Comparison of ENCODE assay signal across 22 cellular contexts in the genomic region with DNA sequence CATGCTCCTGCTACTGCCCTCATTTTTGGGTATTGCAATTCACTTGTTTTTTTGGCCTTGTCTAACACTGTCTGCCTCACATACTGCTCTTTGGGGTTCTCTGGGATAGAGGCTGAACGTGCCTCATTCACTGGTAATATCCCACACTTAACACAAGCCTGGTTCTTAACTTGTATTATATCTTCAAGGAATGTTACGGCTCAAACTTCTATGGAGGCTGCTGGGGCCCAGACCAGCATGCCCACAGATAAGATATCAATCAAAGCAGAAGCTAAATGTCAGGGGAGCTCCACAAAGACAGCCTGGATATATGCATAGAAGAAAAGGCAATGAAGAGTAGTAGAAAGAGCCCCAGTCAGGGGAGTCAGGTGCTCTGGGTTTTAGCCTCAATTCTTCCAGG.
A peak's percentile ranks its signal among the peaks of the same experiment; 100 is the strongest.
DNase-seq lines count a peak whose midpoint lies in the region; ATAC-seq and TF ChIP-seq lines count a peak whose summit lies in the region.
"Had no signal": no experiment of that assay in that cellular context is flagged by ENCODE, and none has a peak within 500 bp of the region (broad histone marks: within the 10 kb centered on the region; RNA-seq: fewer than 3 reads in every experiment).

No MANE protein-coding gene starts in this region.

- no peak for ATAC-seq in HG03520 (IDR thresholded peaks at IDR 0.05; ENCODE audit: unreplicated experiment)
- ATAC-seq in GM18498 (IDR thresholded peaks at IDR 0.05; ENCODE audit: unreplicated experiment), result no peak
- ATAC-seq: A549, GM12878 had no signal

- no peak overlapping the region for H3K18ac ChIP-seq in mesendoderm (ENCODE audit: low read length)

- H2BK120ac ChIP-seq in mesendoderm (ENCODE audit: low read depth, low read length), result no peak overlapping the region

- no peaks in the 10 kb centered on the region for H3K79me1 ChIP-seq in mesendoderm (ENCODE audit: low read length)

- no peaks in the 10 kb centered on the region for H3K4me1 ChIP-seq in HEK293 (ENCODE audit: control insufficient read depth, insufficient read depth, low read length)
- H3K4me1 ChIP-seq in mesendoderm (ENCODE audit: control insufficient read depth, low read depth, low read length), result peaks cover 7% of the 10 kb centered on the region
- H3K4me1 ChIP-seq: A549, BE2C had no signal

- no peaks in the 10 kb centered on the region for H3K27me3 ChIP-seq in WERI-Rb-1 (ENCODE audit: insufficient read depth, low read depth, severe bottlenecking)
- no peaks in the 10 kb centered on the region for H3K27me3 ChIP-seq in mesendoderm (ENCODE audit: insufficient read depth, low read length, poor library complexity)
- H3K27me3 ChIP-seq: BE2C; BLaER1 treated with 17β-estradiol and CSF1 and Interleukin-3, amounts not matched to agents 10 nM and 100 nM had no signal

- TF ChIP-seq CTCF in HEK293 (tag by site-specific recombination; IDR thresholded peaks at IDR 0.05) (no peak), WERI-Rb-1 (IDR thresholded peaks at IDR 0.05; ENCODE audit: low read depth, low read length) (no peak)

- no peaks in the 10 kb centered on the region for H3K36me3 ChIP-seq in HEK293 (ENCODE audit: control insufficient read depth in 2 of 2, insufficient read depth in 1 of 2, low read length in 2 of 2)
- no peaks in the 10 kb centered on the region for H3K36me3 ChIP-seq in WERI-Rb-1
- H3K36me3 ChIP-seq in mesendoderm (ENCODE audit: control insufficient read depth, insufficient read depth, low read length), result no peaks in the 10 kb centered on the region
- H3K36me3 ChIP-seq: BE2C; BLaER1 treated with 17β-estradiol and CSF1 and Interleukin-3, amounts not matched to agents 10 nM and 100 nM; HAP-1 had no signal

- no peak overlapping the region for H3K4me3 ChIP-seq in HEK293 (ENCODE audit: low read depth, low read length)
- no peak overlapping the region for H3K4me3 ChIP-seq in WERI-Rb-1 (ENCODE audit: low read depth, low read length)
- H3K4me3 ChIP-seq in mesendoderm (ENCODE audit: low read length), result no peak overlapping the region
- H3K4me3 ChIP-seq: A549; BLaER1 treated with 17β-estradiol and CSF1 and Interleukin-3, amounts not matched to agents 10 nM and 100 nM; GM12878; GM23338; HAP-1 had no signal

- no peak overlapping the region for H4K8ac ChIP-seq in mesendoderm (ENCODE audit: low read depth, low read length)

- no peak overlapping the region for H2BK5ac ChIP-seq in mesendoderm (ENCODE audit: low read length)

- H3K9ac ChIP-seq in mesendoderm (ENCODE audit: low read length), result no peak overlapping the region
- H3K9ac ChIP-seq: BLaER1 treated with 17β-estradiol and CSF1 and Interleukin-3, amounts not matched to agents 10 nM and 100 nM had no signal

- DNase-seq in WERI-Rb-1 (no peak), mesendoderm (peak; percentile 21), kidney tubule cell (ENCODE audit: low spot score) (no peak)
- DNase-seq in effector CD8-positive, alpha-beta T cell (lab: John Stamatoyannopoulos, UW), result no peak
- DNase-seq: 8988T; ACHN; AML-193; BE2C; CD4-positive, alpha-beta T cell; CD8-positive, alpha-beta memory T cell; DMS 273 treated with DMSO at 0.1 percent for 48 hours; DMS79; EL; GDM1 had no signal

- H2BK15ac ChIP-seq in mesendoderm (replicated peaks; ENCODE audit: low read depth), result no peak overlapping the region

- CTCF ChIA-PET in HEK293 (lab: Yijun Ruan, JAX), result interaction anchor here (0.6 kb wide), 1 partner anchor 173 kb away, joined by 3 read pairs; no protein-coding TSS in a partner anchor

- H2AK5ac ChIP-seq in mesendoderm (ENCODE audit: low read length), result no peak overlapping the region

- no CpG with 5 or more reads among the region's 2 CpGs for WGBS in mesendoderm (ENCODE audit: extremely low coverage, insufficient coverage, low lambda C conversion rate)

- H3K27ac ChIP-seq in HEK293 (ENCODE audit: extremely low read depth, low read depth, low read length), result no peak overlapping the region
- peak overlapping the region; percentile 64 for H3K27ac ChIP-seq in WERI-Rb-1
- H3K27ac ChIP-seq in mesendoderm (ENCODE audit: low read depth, low read length), result no peak overlapping the region
- H3K27ac ChIP-seq: A549; BLaER1 treated with 17β-estradiol and CSF1 and Interleukin-3, amounts not matched to agents 10 nM and 100 nM had no signal

- POLR2A ChIA-PET in HEK293 (lab: Yijun Ruan, JAX), result no interaction called here

- no peak overlapping the region for H3K4ac ChIP-seq in mesendoderm (ENCODE audit: low read depth, low read length)

- H3K79me2 ChIP-seq in mesendoderm (ENCODE audit: control insufficient read depth, insufficient read depth, low read length), result no peaks in the 10 kb centered on the region

- H4K5ac ChIP-seq in mesendoderm (ENCODE audit: low read length), result no peak overlapping the region

- H3K9me3 ChIP-seq in HEK293 (ENCODE audit: control insufficient read depth, insufficient read depth, low read depth, low read length) (no peaks in the 10 kb centered on the region), WERI-Rb-1 (ENCODE audit: severe bottlenecking) (no peaks in the 10 kb centered on the region)
- H3K9me3 ChIP-seq: A549, BE2C, HAP-1 had no signal

- no peak overlapping the region for H3K56ac ChIP-seq in mesendoderm (ENCODE audit: low read length)

- H3K4me2 ChIP-seq in mesendoderm (ENCODE audit: low read length), result no peak overlapping the region
- H3K4me2 ChIP-seq: A549; BLaER1 treated with 17β-estradiol and CSF1 and Interleukin-3, amounts not matched to agents 10 nM and 100 nM; GM23338 had no signal

- H3K23ac ChIP-seq in mesendoderm (ENCODE audit: low read length), result no peak overlapping the region

TF ChIP-seq in HEK293, 187 proteins besides CTCF, POLR2A, EP300 and RAD21:
- peak; percentile 65 for TF ChIP-seq ZFP3 (tag by site-specific recombination; IDR thresholded peaks at IDR 0.05; ENCODE audit: low read depth)
- no peak for TF ChIP-seq MZF1 (tag by site-specific recombination; IDR thresholded peaks at IDR 0.05; ENCODE audit: borderline replicate concordance)
